ENCODE assay signal across 2 cellular contexts in the genomic region with DNA sequence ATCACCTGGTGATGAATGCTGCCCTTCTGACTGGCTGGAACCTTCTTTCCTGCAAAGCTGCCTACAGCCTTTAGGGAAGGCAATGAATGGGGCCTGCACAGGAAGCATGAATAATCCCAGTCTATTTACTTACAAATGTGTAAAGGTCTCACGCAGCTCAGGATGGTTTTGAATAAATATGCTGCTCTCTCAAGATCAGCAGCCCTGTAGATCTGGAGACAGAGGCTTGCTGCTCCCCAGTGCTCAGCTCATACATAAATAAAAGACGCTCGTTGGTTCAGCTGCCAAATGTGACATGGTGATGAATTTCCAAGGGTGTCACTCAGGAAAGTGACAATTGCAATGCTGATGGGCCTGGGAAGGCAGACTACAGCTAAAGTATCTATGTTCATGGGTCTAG.
TF ChIP-seq lines count a peak whose summit lies in the region.

No MANE protein-coding gene starts in this region.

TF ChIP-seq in IMR-90, 13 proteins besides CTCF, POLR2A, EP300 and RAD21:
- TF ChIP-seq CHD1 (IDR thresholded peaks at IDR 0.05; ENCODE audit: low read depth, low read length), result no peak
- 0 out of 2 replicates have a peak, but pooled peaks have one; percentile 5 for TF ChIP-seq FOS (IDR thresholded peaks at IDR 0.05; ENCODE audit: low read depth, low read length)

TF ChIP-seq in neural cell, 6 proteins besides CTCF, POLR2A, EP300 and RAD21:
- TF ChIP-seq TAF1 (IDR thresholded peaks at IDR 0.05; ENCODE audit: low read depth), result no peak
- TF ChIP-seq EZH2 (IDR thresholded peaks at IDR 0.05; ENCODE audit: borderline replicate concordance, insufficient read depth, low read length, poor library complexity, severe bottlenecking), result no peak
- peak; percentile 85 for TF ChIP-seq POLR2AphosphoS5 (IDR thresholded peaks at IDR 0.05)
- peak; percentile 66 for TF ChIP-seq SMC3 (conservative IDR thresholded peaks at IDR 0.05; ENCODE audit: poor library complexity)
- TF ChIP-seq MXI1 (conservative IDR thresholded peaks at IDR 0.05; ENCODE audit: poor library complexity, severe bottlenecking), result no peak
- peak; percentile 76 for TF ChIP-seq REST (IDR thresholded peaks at IDR 0.05; ENCODE audit: borderline replicate concordance)
